Comparison of ENCODE assay signal across 1 cellular context in the genomic region with DNA sequence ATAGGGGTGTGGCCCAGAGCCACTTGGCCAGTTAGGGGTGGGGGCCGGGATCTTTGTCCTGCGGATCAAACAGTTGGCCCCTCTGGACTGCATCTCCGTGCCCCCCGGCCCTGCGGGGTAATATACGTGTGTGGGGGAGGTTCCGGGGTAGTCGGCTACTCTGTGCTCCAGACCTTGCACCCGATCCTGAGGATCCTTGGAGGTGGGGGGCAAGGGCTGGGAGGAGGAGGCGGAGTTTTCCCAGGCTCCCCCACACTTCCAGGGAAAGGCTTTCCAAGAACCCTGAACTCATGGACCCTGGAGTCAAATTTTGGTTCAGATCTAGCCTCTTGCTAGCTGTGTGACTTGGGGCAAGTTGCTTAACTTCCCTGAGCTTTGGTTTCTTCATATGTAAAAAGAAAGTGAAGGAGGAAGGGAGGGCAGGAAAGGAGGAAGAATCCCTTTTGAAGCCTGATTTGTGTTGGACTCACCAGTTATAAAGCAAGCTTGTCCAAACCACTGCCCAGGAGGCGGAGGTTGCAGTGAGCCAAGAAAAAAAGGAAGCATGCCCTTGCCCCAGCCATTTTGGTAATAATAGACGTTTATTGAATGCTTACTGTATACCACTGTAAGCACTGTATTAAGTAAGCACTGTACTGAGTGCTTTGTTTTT.
TF ChIP-seq lines count a peak whose summit lies in the region.

No MANE protein-coding gene starts in this region.

TF ChIP-seq in K562, 482 proteins besides CTCF, POLR2A, EP300 and RAD21 (continued from another document and continues in another):
- TF ChIP-seq, protein P1, sequence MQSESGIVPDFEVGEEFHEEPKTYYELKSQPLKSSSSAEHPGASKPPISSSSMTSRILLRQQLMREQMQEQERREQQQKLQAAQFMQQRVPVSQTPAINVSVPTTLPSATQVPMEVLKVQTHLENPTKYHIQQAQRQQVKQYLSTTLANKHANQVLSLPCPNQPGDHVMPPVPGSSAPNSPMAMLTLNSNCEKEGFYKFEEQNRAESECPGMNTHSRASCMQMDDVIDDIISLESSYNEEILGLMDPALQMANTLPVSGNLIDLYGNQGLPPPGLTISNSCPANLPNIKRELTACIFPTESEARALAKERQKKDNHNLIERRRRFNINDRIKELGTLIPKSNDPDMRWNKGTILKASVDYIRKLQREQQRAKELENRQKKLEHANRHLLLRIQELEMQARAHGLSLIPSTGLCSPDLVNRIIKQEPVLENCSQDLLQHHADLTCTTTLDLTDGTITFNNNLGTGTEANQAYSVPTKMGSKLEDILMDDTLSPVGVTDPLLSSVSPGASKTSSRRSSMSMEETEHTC (IDR thresholded peaks at IDR 0.05) = no peak
- TF ChIP-seq ZNF561 (CRISPR knock-in tag; conservative IDR thresholded peaks at IDR 0.05) (no peak), ZNF197 (CRISPR knock-in tag; IDR thresholded peaks at IDR 0.05; ENCODE audit: low read depth) (no peak), ZFPM2 (CRISPR knock-in tag; IDR thresholded peaks at IDR 0.05) (no peak), ZFP30 (CRISPR knock-in tag; IDR thresholded peaks at IDR 0.05; ENCODE audit: borderline replicate concordance) (no peak), BRCA1 (IDR thresholded peaks at IDR 0.05) (no peak), BRCA1 (CRISPR knock-in tag; IDR thresholded peaks at IDR 0.05) (no peak), DMBX1 (CRISPR knock-in tag; IDR thresholded peaks at IDR 0.05; ENCODE audit: borderline replicate concordance) (0 out of 2 replicates have a peak, but pooled peaks have one; percentile 30), NR0B1 (IDR thresholded peaks at IDR 0.05; ENCODE audit: partially characterized antibody) (no peak), VEZF1 (CRISPR knock-in tag; IDR thresholded peaks at IDR 0.05) (peak; percentile 25), NEUROD1 (IDR thresholded peaks at IDR 0.05; ENCODE audit: borderline replicate concordance, low read depth, low read length, partially characterized antibody) (no peak), ZNF316 (IDR thresholded peaks at IDR 0.05) (no peak), ZNF77 (CRISPR knock-in tag; IDR thresholded peaks at IDR 0.05) (no peak), ZNF699 (CRISPR knock-in tag; IDR thresholded peaks at IDR 0.05; ENCODE audit: insufficient replicate concordance) (no peak), XRCC4 (IDR thresholded peaks at IDR 0.05; ENCODE audit: extremely low read depth, insufficient read depth, insufficient read length) (no peak), NBN (IDR thresholded peaks at IDR 0.05; ENCODE audit: low read depth) (0 out of 2 replicates have a peak, but pooled peaks have one; percentile 23), TCF15 (CRISPR knock-in tag; IDR thresholded peaks at IDR 0.05) (no peak), LCOR (CRISPR knock-in tag; IDR thresholded peaks at IDR 0.05) (0 out of 2 replicates have a peak, but pooled peaks have one; percentile 32), SREBF1 (IDR thresholded peaks at IDR 0.05; ENCODE audit: borderline replicate concordance, low read depth, low read length) (no peak), BCL6 (CRISPR knock-in tag; IDR thresholded peaks at IDR 0.05) (no peak), BCOR (IDR thresholded peaks at IDR 0.05) (peak; percentile 97), ZNF184 (CRISPR knock-in tag; IDR thresholded peaks at IDR 0.05) (no peak), ZNF280B (CRISPR knock-in tag; IDR thresholded peaks at IDR 0.05) (no peak), DDX20 (tag; IDR thresholded peaks at IDR 0.05; ENCODE audit: low read depth) (no peak), CBX3 (IDR thresholded peaks at IDR 0.05; ENCODE audit: borderline replicate concordance in 1 of 2, low read length in 2 of 2) (0 out of 3 replicates have a peak, but pooled peaks of 1 of the 2 experiments have one; percentile 26), TRIM25 (IDR thresholded peaks at IDR 0.05; ENCODE audit: borderline replicate concordance) (no peak), KAT7 (CRISPR knock-in tag; IDR thresholded peaks at IDR 0.05; ENCODE audit: borderline replicate concordance) (0 out of 2 replicates have a peak, but pooled peaks have one; percentile 4), ZC3H11A (IDR thresholded peaks at IDR 0.05; ENCODE audit: low read depth, low read length) (no peak), IFI16 (CRISPR knock-in tag; IDR thresholded peaks at IDR 0.05) (no peak), BRD9 (IDR thresholded peaks at IDR 0.05; ENCODE audit: low read depth, partially characterized antibody) (no peak), BRF1 (IDR thresholded peaks at IDR 0.05; ENCODE audit: borderline replicate concordance, extremely low read depth, insufficient read length) (no peak), NCOA2 (IDR thresholded peaks at IDR 0.05; ENCODE audit: partially characterized antibody in 2 of 2) (no peak), ZNF24 (IDR thresholded peaks at IDR 0.05) (no peak), ZSCAN32 (CRISPR knock-in tag; IDR thresholded peaks at IDR 0.05) (no peak), MTA3 (IDR thresholded peaks at IDR 0.05; ENCODE audit: borderline replicate concordance) (no peak)
- TF ChIP-seq, protein P2, sequence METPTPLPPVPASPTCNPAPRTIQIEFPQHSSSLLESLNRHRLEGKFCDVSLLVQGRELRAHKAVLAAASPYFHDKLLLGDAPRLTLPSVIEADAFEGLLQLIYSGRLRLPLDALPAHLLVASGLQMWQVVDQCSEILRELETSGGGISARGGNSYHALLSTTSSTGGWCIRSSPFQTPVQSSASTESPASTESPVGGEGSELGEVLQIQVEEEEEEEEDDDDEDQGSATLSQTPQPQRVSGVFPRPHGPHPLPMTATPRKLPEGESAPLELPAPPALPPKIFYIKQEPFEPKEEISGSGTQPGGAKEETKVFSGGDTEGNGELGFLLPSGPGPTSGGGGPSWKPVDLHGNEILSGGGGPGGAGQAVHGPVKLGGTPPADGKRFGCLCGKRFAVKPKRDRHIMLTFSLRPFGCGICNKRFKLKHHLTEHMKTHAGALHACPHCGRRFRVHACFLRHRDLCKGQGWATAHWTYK (CRISPR knock-in tag; IDR thresholded peaks at IDR 0.05) = no peak
- TF ChIP-seq, protein P3, sequence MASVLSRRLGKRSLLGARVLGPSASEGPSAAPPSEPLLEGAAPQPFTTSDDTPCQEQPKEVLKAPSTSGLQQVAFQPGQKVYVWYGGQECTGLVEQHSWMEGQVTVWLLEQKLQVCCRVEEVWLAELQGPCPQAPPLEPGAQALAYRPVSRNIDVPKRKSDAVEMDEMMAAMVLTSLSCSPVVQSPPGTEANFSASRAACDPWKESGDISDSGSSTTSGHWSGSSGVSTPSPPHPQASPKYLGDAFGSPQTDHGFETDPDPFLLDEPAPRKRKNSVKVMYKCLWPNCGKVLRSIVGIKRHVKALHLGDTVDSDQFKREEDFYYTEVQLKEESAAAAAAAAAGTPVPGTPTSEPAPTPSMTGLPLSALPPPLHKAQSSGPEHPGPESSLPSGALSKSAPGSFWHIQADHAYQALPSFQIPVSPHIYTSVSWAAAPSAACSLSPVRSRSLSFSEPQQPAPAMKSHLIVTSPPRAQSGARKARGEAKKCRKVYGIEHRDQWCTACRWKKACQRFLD (CRISPR knock-in tag; IDR thresholded peaks at IDR 0.05) = 0 out of 2 replicates have a peak, but pooled peaks have one; percentile 19
- TF ChIP-seq, protein P4, sequence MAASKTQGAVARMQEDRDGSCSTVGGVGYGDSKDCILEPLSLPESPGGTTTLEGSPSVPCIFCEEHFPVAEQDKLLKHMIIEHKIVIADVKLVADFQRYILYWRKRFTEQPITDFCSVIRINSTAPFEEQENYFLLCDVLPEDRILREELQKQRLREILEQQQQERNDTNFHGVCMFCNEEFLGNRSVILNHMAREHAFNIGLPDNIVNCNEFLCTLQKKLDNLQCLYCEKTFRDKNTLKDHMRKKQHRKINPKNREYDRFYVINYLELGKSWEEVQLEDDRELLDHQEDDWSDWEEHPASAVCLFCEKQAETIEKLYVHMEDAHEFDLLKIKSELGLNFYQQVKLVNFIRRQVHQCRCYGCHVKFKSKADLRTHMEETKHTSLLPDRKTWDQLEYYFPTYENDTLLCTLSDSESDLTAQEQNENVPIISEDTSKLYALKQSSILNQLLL (CRISPR knock-in tag; IDR thresholded peaks at IDR 0.05; ENCODE audit: borderline replicate concordance) = no peak
- TF ChIP-seq, protein P5, sequence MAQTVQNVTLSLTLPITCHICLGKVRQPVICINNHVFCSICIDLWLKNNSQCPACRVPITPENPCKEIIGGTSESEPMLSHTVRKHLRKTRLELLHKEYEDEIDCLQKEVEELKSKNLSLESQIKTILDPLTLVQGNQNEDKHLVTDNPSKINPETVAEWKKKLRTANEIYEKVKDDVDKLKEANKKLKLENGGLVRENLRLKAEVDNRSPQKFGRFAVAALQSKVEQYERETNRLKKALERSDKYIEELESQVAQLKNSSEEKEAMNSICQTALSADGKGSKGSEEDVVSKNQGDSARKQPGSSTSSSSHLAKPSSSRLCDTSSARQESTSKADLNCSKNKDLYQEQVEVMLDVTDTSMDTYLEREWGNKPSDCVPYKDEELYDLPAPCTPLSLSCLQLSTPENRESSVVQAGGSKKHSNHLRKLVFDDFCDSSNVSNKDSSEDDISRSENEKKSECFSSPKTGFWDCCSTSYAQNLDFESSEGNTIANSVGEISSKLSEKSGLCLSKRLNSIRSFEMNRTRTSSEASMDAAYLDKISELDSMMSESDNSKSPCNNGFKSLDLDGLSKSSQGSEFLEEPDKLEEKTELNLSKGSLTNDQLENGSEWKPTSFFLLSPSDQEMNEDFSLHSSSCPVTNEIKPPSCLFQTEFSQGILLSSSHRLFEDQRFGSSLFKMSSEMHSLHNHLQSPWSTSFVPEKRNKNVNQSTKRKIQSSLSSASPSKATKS (CRISPR knock-in tag; IDR thresholded peaks at IDR 0.05) = 0 out of 2 replicates have a peak, but pooled peaks have one; percentile 7
- TF ChIP-seq, protein P6, sequence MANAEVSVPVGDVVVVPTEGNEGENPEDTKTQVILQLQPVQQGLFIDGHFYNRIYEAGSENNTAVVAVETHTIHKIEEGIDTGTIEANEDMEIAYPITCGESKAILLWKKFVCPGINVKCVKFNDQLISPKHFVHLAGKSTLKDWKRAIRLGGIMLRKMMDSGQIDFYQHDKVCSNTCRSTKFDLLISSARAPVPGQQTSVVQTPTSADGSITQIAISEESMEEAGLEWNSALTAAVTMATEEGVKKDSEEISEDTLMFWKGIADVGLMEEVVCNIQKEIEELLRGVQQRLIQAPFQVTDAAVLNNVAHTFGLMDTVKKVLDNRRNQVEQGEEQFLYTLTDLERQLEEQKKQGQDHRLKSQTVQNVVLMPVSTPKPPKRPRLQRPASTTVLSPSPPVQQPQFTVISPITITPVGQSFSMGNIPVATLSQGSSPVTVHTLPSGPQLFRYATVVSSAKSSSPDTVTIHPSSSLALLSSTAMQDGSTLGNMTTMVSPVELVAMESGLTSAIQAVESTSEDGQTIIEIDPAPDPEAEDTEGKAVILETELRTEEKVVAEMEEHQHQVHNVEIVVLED (CRISPR knock-in tag; IDR thresholded peaks at IDR 0.05) = no peak
- TF ChIP-seq, protein P7, sequence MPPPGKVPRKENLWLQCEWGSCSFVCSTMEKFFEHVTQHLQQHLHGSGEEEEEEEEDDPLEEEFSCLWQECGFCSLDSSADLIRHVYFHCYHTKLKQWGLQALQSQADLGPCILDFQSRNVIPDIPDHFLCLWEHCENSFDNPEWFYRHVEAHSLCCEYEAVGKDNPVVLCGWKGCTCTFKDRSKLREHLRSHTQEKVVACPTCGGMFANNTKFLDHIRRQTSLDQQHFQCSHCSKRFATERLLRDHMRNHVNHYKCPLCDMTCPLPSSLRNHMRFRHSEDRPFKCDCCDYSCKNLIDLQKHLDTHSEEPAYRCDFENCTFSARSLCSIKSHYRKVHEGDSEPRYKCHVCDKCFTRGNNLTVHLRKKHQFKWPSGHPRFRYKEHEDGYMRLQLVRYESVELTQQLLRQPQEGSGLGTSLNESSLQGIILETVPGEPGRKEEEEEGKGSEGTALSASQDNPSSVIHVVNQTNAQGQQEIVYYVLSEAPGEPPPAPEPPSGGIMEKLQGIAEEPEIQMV (tag; conservative IDR thresholded peaks at IDR 0.05; ENCODE audit: low read depth) = no peak
